In the genomic region with DNA sequence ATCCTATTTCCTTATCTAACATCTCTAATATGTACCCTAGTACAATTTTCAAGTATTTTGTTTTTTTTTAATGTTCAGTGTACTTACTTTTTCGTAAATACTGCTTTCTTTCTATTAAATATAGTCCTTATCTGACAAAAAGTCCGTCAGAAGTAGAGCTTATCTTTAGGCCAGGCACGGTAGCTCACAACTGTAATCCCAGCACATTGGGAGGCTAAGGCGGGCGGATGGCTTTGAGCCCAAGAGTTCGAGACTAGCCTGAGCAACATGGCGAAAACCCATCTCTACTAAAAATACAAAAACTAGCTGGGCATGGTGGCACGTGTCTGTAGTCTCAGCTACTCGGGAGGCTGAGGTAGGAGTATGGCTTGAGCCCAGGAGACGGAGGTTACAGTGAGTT, we compare ENCODE assay signal across 23 cellular contexts.
"Had no signal": no experiment of that assay in that cellular context is flagged by ENCODE, and none has a peak within 500 bp of the region (broad histone marks: within the 10 kb centered on the region; RNA-seq: fewer than 3 reads in every experiment).

No MANE protein-coding gene starts in this region.

- ATAC-seq: heart right ventricle; naive thymus-derived CD8-positive, alpha-beta T cell; right lobe of liver; T-cell; upper lobe of right lung had no signal

- H3K4me3 ChIP-seq: breast epithelium, esophagus squamous epithelium, heart right ventricle, right lobe of liver, suprapubic skin, tibial artery, upper lobe of right lung had no signal

- H3K9me3 Mint-ChIP-seq: activated CD4-positive, alpha-beta memory T cell treated with anti-CD3 and anti-CD28 coated beads, Interleukin-2, amount 10 ng/mL, durations not matched to agents 7 days and 5 days; activated CD4-positive, alpha-beta T cell treated with anti-CD3 and anti-CD28 coated beads, Interleukin-2, amount 10 ng/mL, durations not matched to agents 7 days and 5 days; activated naive CD4-positive, alpha-beta T cell treated with anti-CD3 and anti-CD28 coated beads for 36 hours; mesothelial cell of epicardium; naive thymus-derived CD8-positive, alpha-beta T cell; T-cell; T-helper 2 cell treated with Interferon-gamma antibody and Interleukin-4, amounts not matched to agents 5 μg/mL and 100 μg/mL, for 36 hours had no signal

- H3K36me3 ChIP-seq: breast epithelium, right lobe of liver had no signal

- H3K4me1 Mint-ChIP-seq: mesothelial cell of epicardium had no signal

- H3K27me3 Mint-ChIP-seq: activated CD4-positive, alpha-beta memory T cell treated with anti-CD3 and anti-CD28 coated beads, Interleukin-2, amount 10 ng/mL, durations not matched to agents 7 days and 5 days; activated CD4-positive, alpha-beta T cell treated with anti-CD3 and anti-CD28 coated beads, Interleukin-2, amount 10 ng/mL, durations not matched to agents 7 days and 5 days; naive thymus-derived CD8-positive, alpha-beta T cell; T-cell had no signal

- H3K4me1 ChIP-seq: breast epithelium, esophagus squamous epithelium, right lobe of liver, suprapubic skin had no signal

- H3K4me3 Mint-ChIP-seq: activated CD4-positive, alpha-beta memory T cell treated with anti-CD3 and anti-CD28 coated beads, Interleukin-2, amount 10 ng/mL, durations not matched to agents 7 days and 5 days; activated CD4-positive, alpha-beta T cell treated with anti-CD3 and anti-CD28 coated beads, Interleukin-2, amount 10 ng/mL, durations not matched to agents 7 days and 5 days; activated naive CD4-positive, alpha-beta T cell treated with anti-CD3 and anti-CD28 coated beads for 36 hours; mesothelial cell of epicardium; T-cell; T-helper 2 cell treated with Interferon-gamma antibody and Interleukin-4, amounts not matched to agents 5 μg/mL and 100 μg/mL, for 36 hours had no signal

- H3K27me3 ChIP-seq: breast epithelium, esophagus squamous epithelium, heart right ventricle, right lobe of liver, suprapubic skin, tibial artery, upper lobe of right lung had no signal

- H3K27ac Mint-ChIP-seq: activated CD4-positive, alpha-beta memory T cell treated with anti-CD3 and anti-CD28 coated beads, Interleukin-2, amount 10 ng/mL, durations not matched to agents 7 days and 5 days; activated CD4-positive, alpha-beta T cell treated with anti-CD3 and anti-CD28 coated beads, Interleukin-2, amount 10 ng/mL, durations not matched to agents 7 days and 5 days; activated naive CD4-positive, alpha-beta T cell treated with anti-CD3 and anti-CD28 coated beads for 36 hours; mesothelial cell of epicardium; T-helper 2 cell treated with Interferon-gamma antibody and Interleukin-4, amounts not matched to agents 5 μg/mL and 100 μg/mL, for 36 hours had no signal

- DNase-seq: activated CD4-positive, alpha-beta memory T cell treated with anti-CD3 and anti-CD28 coated beads, Interleukin-2, amount 10 ng/mL, durations not matched to agents 7 days and 5 days; activated CD4-positive, alpha-beta T cell treated with anti-CD3 and anti-CD28 coated beads for 1 hour; activated CD4-positive, alpha-beta T cell treated with anti-CD3 and anti-CD28 coated beads, Interleukin-2, amount 10 ng/mL, durations not matched to agents 7 days and 5 days; activated CD8-positive, alpha-beta memory T cell treated with anti-CD3 and anti-CD28 coated beads, Interleukin-2, amount 50 U/mL, for 48 hours; activated effector memory CD4-positive, alpha-beta T cell treated with Interleukin-2 at 50 U/mL for 16 hours; activated naive CD4-positive, alpha-beta T cell treated with anti-CD3 and anti-CD28 coated beads for 36 hours; central memory CD4-positive, alpha-beta T cell; effector CD4-positive, alpha-beta T cell; esophagus squamous epithelium; foreskin melanocyte; heart right ventricle; naive thymus-derived CD8-positive, alpha-beta T cell; right lobe of liver; stimulated activated CD4-positive, alpha-beta T cell treated with anti-CD3 and anti-CD28 coated beads, Interleukin-12 subunit alpha, Interleukin-12 subunit beta, amount 100 ng/mL, for 4 hours; stimulated activated CD4-positive, alpha-beta T cell treated with anti-CD3 and anti-CD28 coated beads, Interleukin-4, amount 100 ng/mL, for 24 hours; stimulated activated naive CD4-positive, alpha-beta T cell; T-cell; tibial artery; upper lobe of right lung had no signal

- H3K27ac ChIP-seq: breast epithelium, esophagus squamous epithelium, heart right ventricle, right lobe of liver, suprapubic skin, tibial artery, upper lobe of right lung had no signal

- H3K9me3 ChIP-seq: breast epithelium, esophagus squamous epithelium, heart right ventricle, right lobe of liver, suprapubic skin, tibial artery, upper lobe of right lung had no signal
